In the genomic region with DNA sequence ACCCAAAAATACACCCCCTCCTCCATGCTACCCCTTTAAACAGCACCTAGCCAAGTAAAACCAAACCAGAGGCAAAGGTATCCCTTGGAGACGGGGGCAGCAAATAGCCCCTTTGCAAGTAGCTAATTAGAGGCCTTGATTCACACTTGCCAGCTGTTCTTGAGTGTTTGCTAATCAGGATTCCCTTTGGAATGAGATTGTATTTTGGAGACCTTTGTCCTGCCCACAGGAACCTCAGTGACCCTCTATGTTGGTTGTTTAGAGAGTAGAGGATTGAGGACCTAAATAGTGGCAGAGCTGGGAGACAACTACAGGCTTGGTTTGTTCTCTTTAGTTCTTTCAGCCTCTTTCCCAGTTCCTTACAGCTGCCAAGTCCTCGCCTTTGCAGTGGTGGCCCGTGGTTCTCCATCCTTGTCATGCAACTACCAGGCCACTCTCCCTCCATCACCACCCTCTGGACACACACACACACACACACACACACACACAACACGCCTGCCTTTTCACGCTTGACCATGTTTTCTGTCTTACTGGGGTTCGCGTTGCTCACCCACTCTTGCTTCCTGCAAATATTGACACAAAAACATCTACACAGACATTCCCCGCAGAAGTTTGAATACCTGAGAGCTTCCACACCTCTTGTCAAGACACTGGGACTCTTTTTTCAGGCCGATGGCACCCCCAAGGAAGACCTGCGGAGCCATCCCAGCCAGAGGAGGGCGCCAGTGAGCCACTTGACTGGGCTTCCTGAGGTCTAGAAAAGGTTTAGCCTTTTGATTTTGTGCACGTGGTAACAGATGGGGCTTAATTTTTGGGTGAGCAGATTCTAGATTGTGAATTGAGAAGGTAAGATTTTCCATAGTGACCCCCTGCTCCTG, we compare ENCODE assay signal across 8 cellular contexts.
DNase-seq lines count a peak whose midpoint lies in the region; ATAC-seq and TF ChIP-seq lines count a peak whose summit lies in the region.

No MANE protein-coding gene starts in this region.

- ATAC-seq in foreskin keratinocyte (peak; percentile 30), HG03439 (IDR thresholded peaks at IDR 0.05; ENCODE audit: unreplicated experiment) (no peak)

- H3K27me3 ChIP-seq in foreskin keratinocyte = no peaks in the 10 kb centered on the region

- H3K4me3 ChIP-seq in retinal pigment epithelial cell (ENCODE audit: low read length) = no peak overlapping the region

- TF ChIP-seq CTCF in foreskin keratinocyte (conservative IDR thresholded peaks at IDR 0.05) (peak; percentile 70), retinal pigment epithelial cell (conservative IDR thresholded peaks at IDR 0.05; ENCODE audit: low read depth, low read length) (peak; percentile 76)

- DNase-seq in EL (peak; percentile 29), HEK293T (ENCODE audit: extremely low spot score) (peak; percentile 62), NOMO-1 (lab: John Stamatoyannopoulos, UW; ENCODE audit: unreplicated experiment in 2 of 2) (peak; percentile 32 to 48), activated T-cell treated with anti-CD3 and anti-CD28 coated beads for 4 hours (peak; percentile 85), foreskin keratinocyte (no peak), retinal pigment epithelial cell (ENCODE audit: low read depth) (no peak), retina (no peak)

- CTCF ChIA-PET in HEK293T (lab: Yijun Ruan, JAX) = interaction anchor here (0.7 to 1.3 kb wide), 2 partner anchors 47 to 52 kb away, joined by 3 read pairs; no protein-coding TSS in a partner anchor

- no peak overlapping the region for H3K27ac ChIP-seq in foreskin keratinocyte

- POLR2A ChIA-PET in HEK293T (lab: Yijun Ruan, JAX) = no interaction called here

- H3K4me1 ChIP-seq in foreskin keratinocyte = no peaks in the 10 kb centered on the region

TF ChIP-seq in HEK293T, 16 proteins besides CTCF, POLR2A, EP300 and RAD21:
- TF ChIP-seq FOXA1 (IDR thresholded peaks at IDR 0.05) (no peak), LEF1 (IDR thresholded peaks at IDR 0.05; ENCODE audit: borderline replicate concordance) (no peak), SUZ12 (IDR thresholded peaks at IDR 0.05) (no peak), ELF4 (IDR thresholded peaks at IDR 0.05) (no peak), ZNF384 (IDR thresholded peaks at IDR 0.05) (no peak), TARDBP (IDR thresholded peaks at IDR 0.05) (no peak), CTBP1 (IDR thresholded peaks at IDR 0.05; ENCODE audit: borderline replicate concordance) (no peak), ARNT (IDR thresholded peaks at IDR 0.05) (no peak), HDGF (IDR thresholded peaks at IDR 0.05; ENCODE audit: borderline replicate concordance) (no peak), L3MBTL2 (conservative IDR thresholded peaks at IDR 0.05) (no peak), FOXM1 (IDR thresholded peaks at IDR 0.05; ENCODE audit: borderline replicate concordance) (no peak), NFRKB (IDR thresholded peaks at IDR 0.05) (no peak), SP1 (IDR thresholded peaks at IDR 0.05) (no peak), FOXK2 (IDR thresholded peaks at IDR 0.05) (no peak), BHLHE40 (IDR thresholded peaks at IDR 0.05; ENCODE audit: borderline replicate concordance) (no peak)
- TF ChIP-seq, protein P1, sequence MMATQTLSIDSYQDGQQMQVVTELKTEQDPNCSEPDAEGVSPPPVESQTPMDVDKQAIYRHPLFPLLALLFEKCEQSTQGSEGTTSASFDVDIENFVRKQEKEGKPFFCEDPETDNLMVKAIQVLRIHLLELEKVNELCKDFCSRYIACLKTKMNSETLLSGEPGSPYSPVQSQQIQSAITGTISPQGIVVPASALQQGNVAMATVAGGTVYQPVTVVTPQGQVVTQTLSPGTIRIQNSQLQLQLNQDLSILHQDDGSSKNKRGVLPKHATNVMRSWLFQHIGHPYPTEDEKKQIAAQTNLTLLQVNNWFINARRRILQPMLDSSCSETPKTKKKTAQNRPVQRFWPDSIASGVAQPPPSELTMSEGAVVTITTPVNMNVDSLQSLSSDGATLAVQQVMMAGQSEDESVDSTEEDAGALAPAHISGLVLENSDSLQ (IDR thresholded peaks at IDR 0.05) = no peak

Comparison
In these comparisons a context has a peak if more than half of its experiments do, and no peak if none do; other contexts are left out.
1. DNase-seq: peak in EL (single experiment), HEK293T (single experiment), NOMO-1 (2 of 2) and activated T-cell treated with anti-CD3 and anti-CD28 coated beads for 4 hours (single experiment); none in foreskin keratinocyte (0 of 2), retinal pigment epithelial cell (single experiment) and retina (single experiment).